Comparison of ENCODE assay signal across 2 cellular contexts in genomic region chr12:89514751-89515150, GRCh38.
A peak's percentile ranks its signal among the peaks of the same experiment; 100 is the strongest.
TF ChIP-seq lines count a peak whose summit lies in the region.

No MANE protein-coding gene starts in this region.

TF ChIP-seq in K562, 482 proteins besides CTCF, POLR2A, EP300 and RAD21 (continued from another document):
- TF ChIP-seq, protein P1, sequence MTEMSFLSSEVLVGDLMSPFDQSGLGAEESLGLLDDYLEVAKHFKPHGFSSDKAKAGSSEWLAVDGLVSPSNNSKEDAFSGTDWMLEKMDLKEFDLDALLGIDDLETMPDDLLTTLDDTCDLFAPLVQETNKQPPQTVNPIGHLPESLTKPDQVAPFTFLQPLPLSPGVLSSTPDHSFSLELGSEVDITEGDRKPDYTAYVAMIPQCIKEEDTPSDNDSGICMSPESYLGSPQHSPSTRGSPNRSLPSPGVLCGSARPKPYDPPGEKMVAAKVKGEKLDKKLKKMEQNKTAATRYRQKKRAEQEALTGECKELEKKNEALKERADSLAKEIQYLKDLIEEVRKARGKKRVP (CRISPR knock-in tag; IDR thresholded peaks at IDR 0.05), result no peak
- no peak for TF ChIP-seq NUFIP1 (IDR thresholded peaks at IDR 0.05; ENCODE audit: partially characterized antibody)
- no peak for TF ChIP-seq ZNF311 (CRISPR knock-in tag; IDR thresholded peaks at IDR 0.05)
- no peak for TF ChIP-seq CEBPG (CRISPR knock-in tag; IDR thresholded peaks at IDR 0.05)
- TF ChIP-seq CEBPG (tag; conservative IDR thresholded peaks at IDR 0.05 in 1 of 2, IDR thresholded peaks at IDR 0.05 in 1 of 2), result peak in 1 of 2 experiments; percentile 11; a peak in 1 of 4 replicates
- no peak for TF ChIP-seq HDAC8 (tag; IDR thresholded peaks at IDR 0.05)
- no peak for TF ChIP-seq HNRNPH1 (optimal IDR thresholded peaks at IDR 0.05; ENCODE audit: low read depth, low read length)

TF ChIP-seq in SK-N-SH, 30 proteins besides CTCF, POLR2A, EP300 and RAD21 (continued from another document):
- TF ChIP-seq, protein P2, sequence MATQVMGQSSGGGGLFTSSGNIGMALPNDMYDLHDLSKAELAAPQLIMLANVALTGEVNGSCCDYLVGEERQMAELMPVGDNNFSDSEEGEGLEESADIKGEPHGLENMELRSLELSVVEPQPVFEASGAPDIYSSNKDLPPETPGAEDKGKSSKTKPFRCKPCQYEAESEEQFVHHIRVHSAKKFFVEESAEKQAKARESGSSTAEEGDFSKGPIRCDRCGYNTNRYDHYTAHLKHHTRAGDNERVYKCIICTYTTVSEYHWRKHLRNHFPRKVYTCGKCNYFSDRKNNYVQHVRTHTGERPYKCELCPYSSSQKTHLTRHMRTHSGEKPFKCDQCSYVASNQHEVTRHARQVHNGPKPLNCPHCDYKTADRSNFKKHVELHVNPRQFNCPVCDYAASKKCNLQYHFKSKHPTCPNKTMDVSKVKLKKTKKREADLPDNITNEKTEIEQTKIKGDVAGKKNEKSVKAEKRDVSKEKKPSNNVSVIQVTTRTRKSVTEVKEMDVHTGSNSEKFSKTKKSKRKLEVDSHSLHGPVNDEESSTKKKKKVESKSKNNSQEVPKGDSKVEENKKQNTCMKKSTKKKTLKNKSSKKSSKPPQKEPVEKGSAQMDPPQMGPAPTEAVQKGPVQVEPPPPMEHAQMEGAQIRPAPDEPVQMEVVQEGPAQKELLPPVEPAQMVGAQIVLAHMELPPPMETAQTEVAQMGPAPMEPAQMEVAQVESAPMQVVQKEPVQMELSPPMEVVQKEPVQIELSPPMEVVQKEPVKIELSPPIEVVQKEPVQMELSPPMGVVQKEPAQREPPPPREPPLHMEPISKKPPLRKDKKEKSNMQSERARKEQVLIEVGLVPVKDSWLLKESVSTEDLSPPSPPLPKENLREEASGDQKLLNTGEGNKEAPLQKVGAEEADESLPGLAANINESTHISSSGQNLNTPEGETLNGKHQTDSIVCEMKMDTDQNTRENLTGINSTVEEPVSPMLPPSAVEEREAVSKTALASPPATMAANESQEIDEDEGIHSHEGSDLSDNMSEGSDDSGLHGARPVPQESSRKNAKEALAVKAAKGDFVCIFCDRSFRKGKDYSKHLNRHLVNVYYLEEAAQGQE (IDR thresholded peaks at IDR 0.05; ENCODE audit: low read depth, low read length), result no peak
- TF ChIP-seq MEF2A (IDR thresholded peaks at IDR 0.05; ENCODE audit: borderline replicate concordance, low read depth) (no peak), ZBTB33 (IDR thresholded peaks at IDR 0.05; ENCODE audit: borderline replicate concordance, low read depth) (no peak), FOSL2 (IDR thresholded peaks at IDR 0.05; ENCODE audit: borderline replicate concordance, low read depth) (no peak)
